In the genomic region with DNA sequence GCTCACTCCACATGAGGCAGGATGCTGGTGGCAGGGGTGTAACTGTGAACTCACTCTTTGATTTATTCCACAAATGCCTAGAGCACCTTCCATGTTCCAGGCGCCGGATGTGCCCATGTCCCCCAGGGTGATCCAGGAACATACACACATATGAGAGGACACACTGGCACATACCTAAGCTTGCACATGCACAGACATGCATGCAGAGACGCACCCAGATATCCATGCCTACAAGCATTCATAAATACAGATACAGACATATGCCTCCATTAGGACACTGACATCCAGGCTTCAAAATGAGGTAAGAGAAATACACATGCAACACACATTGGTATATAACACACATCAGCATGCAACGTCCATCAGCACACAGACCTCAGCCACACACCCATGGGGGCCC, we compare ENCODE assay signal across 1 cellular context.
TF ChIP-seq lines count a peak whose summit lies in the region.

No MANE protein-coding gene starts in this region.

TF ChIP-seq in IMR-90, 13 proteins besides CTCF, POLR2A, EP300 and RAD21:
- TF ChIP-seq FOS (IDR thresholded peaks at IDR 0.05; ENCODE audit: low read depth, low read length) (no peak), BHLHE40 (IDR thresholded peaks at IDR 0.05; ENCODE audit: low read depth, low read length) (no peak), CEBPB (IDR thresholded peaks at IDR 0.05; ENCODE audit: low read depth, low read length) (no peak), NFE2L2 (IDR thresholded peaks at IDR 0.05; ENCODE audit: low read depth, low read length) (no peak), CHD1 (IDR thresholded peaks at IDR 0.05; ENCODE audit: low read depth, low read length) (no peak), MAFK (IDR thresholded peaks at IDR 0.05; ENCODE audit: low read depth, low read length) (no peak), RFX5 (IDR thresholded peaks at IDR 0.05; ENCODE audit: low read depth, low read length) (no peak), MXI1 (IDR thresholded peaks at IDR 0.05; ENCODE audit: borderline replicate concordance, low read depth, low read length) (no peak), SMC3 (IDR thresholded peaks at IDR 0.05; ENCODE audit: low read depth, low read length) (no peak), RCOR1 (IDR thresholded peaks at IDR 0.05; ENCODE audit: insufficient replicate concordance, low read length) (no peak), MAZ (IDR thresholded peaks at IDR 0.05; ENCODE audit: borderline replicate concordance, low read depth, low read length) (no peak)
- TF ChIP-seq, protein P1, sequence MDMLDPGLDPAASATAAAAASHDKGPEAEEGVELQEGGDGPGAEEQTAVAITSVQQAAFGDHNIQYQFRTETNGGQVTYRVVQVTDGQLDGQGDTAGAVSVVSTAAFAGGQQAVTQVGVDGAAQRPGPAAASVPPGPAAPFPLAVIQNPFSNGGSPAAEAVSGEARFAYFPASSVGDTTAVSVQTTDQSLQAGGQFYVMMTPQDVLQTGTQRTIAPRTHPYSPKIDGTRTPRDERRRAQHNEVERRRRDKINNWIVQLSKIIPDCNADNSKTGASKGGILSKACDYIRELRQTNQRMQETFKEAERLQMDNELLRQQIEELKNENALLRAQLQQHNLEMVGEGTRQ (IDR thresholded peaks at IDR 0.05; ENCODE audit: low read depth, low read length): no peak
- TF ChIP-seq, protein P2, sequence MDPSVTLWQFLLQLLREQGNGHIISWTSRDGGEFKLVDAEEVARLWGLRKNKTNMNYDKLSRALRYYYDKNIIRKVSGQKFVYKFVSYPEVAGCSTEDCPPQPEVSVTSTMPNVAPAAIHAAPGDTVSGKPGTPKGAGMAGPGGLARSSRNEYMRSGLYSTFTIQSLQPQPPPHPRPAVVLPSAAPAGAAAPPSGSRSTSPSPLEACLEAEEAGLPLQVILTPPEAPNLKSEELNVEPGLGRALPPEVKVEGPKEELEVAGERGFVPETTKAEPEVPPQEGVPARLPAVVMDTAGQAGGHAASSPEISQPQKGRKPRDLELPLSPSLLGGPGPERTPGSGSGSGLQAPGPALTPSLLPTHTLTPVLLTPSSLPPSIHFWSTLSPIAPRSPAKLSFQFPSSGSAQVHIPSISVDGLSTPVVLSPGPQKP (IDR thresholded peaks at IDR 0.05; ENCODE audit: borderline replicate concordance, low read depth, low read length): no peak
